In genomic region chr6:163177892-163178420, GRCh38 we compare ENCODE assay signal across 15 cellular contexts.
DNase-seq lines count a peak whose midpoint lies in the region; TF ChIP-seq lines count a peak whose summit lies in the region.
"Had no signal": no experiment of that assay in that cellular context is flagged by ENCODE, and none has a peak within 500 bp of the region (broad histone marks: within the 10 kb centered on the region; RNA-seq: fewer than 3 reads in every experiment).

No MANE protein-coding gene starts in this region.

- intact Hi-C loops in activated CD4-positive, alpha-beta memory T cell treated with anti-CD3 and anti-CD28 coated beads for 36 hours (cut with micrococcal nuclease) = no loop called here

- no peak overlapping the region for H2BK20ac ChIP-seq in H9 (ENCODE audit: low read depth, low read length, poor library complexity, severe bottlenecking)

- H2BK15ac ChIP-seq in H9 (ENCODE audit: low read depth, low read length) = peak overlapping the region; percentile 84; the same call in 1 of the 2 replicates

- H4K8ac ChIP-seq in H9 (replicated peaks; ENCODE audit: insufficient read length, low read depth, low read length) = no peak overlapping the region

- no peak overlapping the region for H2BK12ac ChIP-seq in H9 (ENCODE audit: insufficient read length, low read depth, low read length)

- H3K9me3 Mint-ChIP-seq in H9 = no peaks in the 10 kb centered on the region
- no peaks in the 10 kb centered on the region for H3K9me3 Mint-ChIP-seq in activated naive CD8-positive, alpha-beta T cell treated with anti-CD3 and anti-CD28 coated beads for 36 hours
- no peaks in the 10 kb centered on the region for H3K9me3 Mint-ChIP-seq in activated CD4-positive, alpha-beta memory T cell treated with anti-CD3 and anti-CD28 coated beads for 36 hours
- H3K9me3 Mint-ChIP-seq: CD4-positive, alpha-beta T cell; GM23338 had no signal

- no peak overlapping the region for H3K4me2 ChIP-seq in H9 (ENCODE audit: insufficient read depth, insufficient read length, low read length)
- H3K4me2 ChIP-seq: GM23338 had no signal

- H4K20me1 ChIP-seq in H9 (ENCODE audit: control insufficient read depth, insufficient read depth, insufficient read length) = no peaks in the 10 kb centered on the region

- no peak overlapping the region for H2BK5ac ChIP-seq in H9 (ENCODE audit: insufficient read length, low read length)

- H3K56ac ChIP-seq in H9 (ENCODE audit: insufficient read length, low read depth, low read length) = no peak overlapping the region

- H3K23me2 ChIP-seq in H9 (ENCODE audit: insufficient read length, low read depth, low read length, poor library complexity, severe bottlenecking) = no peaks in the 10 kb centered on the region

- H4K5ac ChIP-seq in H9 (ENCODE audit: insufficient read length, low read depth, low read length) = no peak overlapping the region

- no peaks in the 10 kb centered on the region for H3K9me3 ChIP-seq in H9 (ENCODE audit: control insufficient read depth, low read depth, low read length)
- H3K9me3 ChIP-seq: HAP-1 had no signal

- no peak overlapping the region for H2AFZ ChIP-seq in H9 (ENCODE audit: low read length)
- H2AFZ ChIP-seq: GM23338 had no signal

- peaks cover 24 to 30% of the 10 kb centered on the region in 2 experiments for H3K4me1 Mint-ChIP-seq in H9
- no peaks in the 10 kb centered on the region for H3K4me1 Mint-ChIP-seq in activated naive CD8-positive, alpha-beta T cell treated with anti-CD3 and anti-CD28 coated beads for 36 hours
- no peaks in the 10 kb centered on the region for H3K4me1 Mint-ChIP-seq in activated CD4-positive, alpha-beta memory T cell treated with anti-CD3 and anti-CD28 coated beads for 36 hours (ENCODE audit: low read depth)
- H3K4me1 Mint-ChIP-seq: B cell had no signal

- CTCF ChIA-PET in activated CD4-positive, alpha-beta memory T cell treated with anti-CD3 and anti-CD28 coated beads for 36 hours (lab: Charles Lee) = interaction anchor here (1.0 kb wide), 1 partner anchor 10 kb away, joined by 3 read pairs; no protein-coding TSS in a partner anchor

- H4K91ac ChIP-seq in H9 (ENCODE audit: insufficient read length, low read depth, low read length) = no peak overlapping the region

- no peak overlapping the region for H2BK120ac ChIP-seq in H9 (ENCODE audit: low read depth, low read length, poor library complexity, severe bottlenecking)

- no peak overlapping the region for H3K9ac ChIP-seq in H9 (ENCODE audit: extremely low read depth, insufficient read length, low read length)

- H3K36me3 Mint-ChIP-seq in H9 (ENCODE audit: insufficient read depth in 1 of 3, low read depth in 3 of 3) = no peaks in the 10 kb centered on the region
- H3K36me3 Mint-ChIP-seq in activated naive CD8-positive, alpha-beta T cell treated with anti-CD3 and anti-CD28 coated beads for 36 hours = no peaks in the 10 kb centered on the region
- no peaks in the 10 kb centered on the region for H3K36me3 Mint-ChIP-seq in activated CD4-positive, alpha-beta memory T cell treated with anti-CD3 and anti-CD28 coated beads for 36 hours

- H3K27me3 ChIP-seq in H9 (ENCODE audit: insufficient read depth, low read length) = no peaks in the 10 kb centered on the region

- no peak overlapping the region for H3K4ac ChIP-seq in H9 (ENCODE audit: low read depth, low read length)

- DNase-seq in H9 (no peak), medulla oblongata (ENCODE audit: extremely low spot score) (peak; percentile 67), substantia nigra (lab: John Stamatoyannopoulos, UW) (peak in 3 of 49 donors; percentile 33 to 44 (median 36)), NCI-H187 (lab: John Stamatoyannopoulos, UW) (no peak)
- DNase-seq in activated naive CD8-positive, alpha-beta T cell treated with anti-CD3 and anti-CD28 coated beads for 36 hours = no peak
- DNase-seq in stimulated activated CD4-positive, alpha-beta T cell treated with anti-CD3 and anti-CD28 coated beads, Interleukin-4, amount 100 ng/mL, for 24 hours = no peak
- DNase-seq in activated CD4-positive, alpha-beta memory T cell treated with anti-CD3 and anti-CD28 coated beads for 36 hours = no peak
- DNase-seq: ACHN; C1 segment of cervical spinal cord; CD4-positive, alpha-beta T cell; DMS79 had no signal

- H3K23ac ChIP-seq in H9 (ENCODE audit: insufficient read length, low read depth, low read length) = no peak overlapping the region

- peaks cover 6% of the 10 kb centered on the region; the same call in 1 of the 2 replicates for H3K27me3 Mint-ChIP-seq in H9 (ENCODE audit: low read depth)
- peaks cover 15% of the 10 kb centered on the region for H3K27me3 Mint-ChIP-seq in activated naive CD8-positive, alpha-beta T cell treated with anti-CD3 and anti-CD28 coated beads for 36 hours
- H3K27me3 Mint-ChIP-seq in activated CD4-positive, alpha-beta memory T cell treated with anti-CD3 and anti-CD28 coated beads for 36 hours = peaks cover 7% of the 10 kb centered on the region

- no peaks in the 10 kb centered on the region for H3K4me1 ChIP-seq in H9 (ENCODE audit: insufficient read depth, low read length)

- no peak overlapping the region for H3T11ph ChIP-seq in H9 (ENCODE audit: low read length)

- no peak overlapping the region for H3K27ac Mint-ChIP-seq in H9
- no peak overlapping the region for H3K27ac Mint-ChIP-seq in activated naive CD8-positive, alpha-beta T cell treated with anti-CD3 and anti-CD28 coated beads for 36 hours
- no peak overlapping the region for H3K27ac Mint-ChIP-seq in activated CD4-positive, alpha-beta memory T cell treated with anti-CD3 and anti-CD28 coated beads for 36 hours
- H3K27ac Mint-ChIP-seq: B cell; CD4-positive, alpha-beta T cell; GM23338 had no signal

- H3K14ac ChIP-seq in H9 (ENCODE audit: insufficient read depth, low read length) = peak overlapping the region; percentile 39; the same call in 1 of the 2 replicates

- no peak overlapping the region for H3K27ac ChIP-seq in H9 (ENCODE audit: insufficient read length, low read depth, low read length)
- H3K27ac ChIP-seq in cingulate gyrus (ENCODE audit: low read depth, low read length) = peak overlapping the region; percentile 63
- peak overlapping the region; percentile 97 for H3K27ac ChIP-seq in substantia nigra (ENCODE audit: low read depth, low read length, poor library complexity, severe bottlenecking)

- no peak overlapping the region for H2AK5ac ChIP-seq in H9 (ENCODE audit: insufficient read length, low read length)

- no peak for TF ChIP-seq CTCF in H9 (conservative IDR thresholded peaks at IDR 0.05)

- H3K79me2 ChIP-seq in H9 (ENCODE audit: insufficient read depth, low read length) = no peaks in the 10 kb centered on the region

- H3K4me3 Mint-ChIP-seq in H9 = no peak overlapping the region
- no peak overlapping the region for H3K4me3 Mint-ChIP-seq in activated naive CD8-positive, alpha-beta T cell treated with anti-CD3 and anti-CD28 coated beads for 36 hours
- H3K4me3 Mint-ChIP-seq in activated CD4-positive, alpha-beta memory T cell treated with anti-CD3 and anti-CD28 coated beads for 36 hours = no peak overlapping the region
- H3K4me3 Mint-ChIP-seq: B cell; CD4-positive, alpha-beta T cell; GM23338 had no signal

- POLR2A ChIA-PET in activated CD4-positive, alpha-beta memory T cell treated with anti-CD3 and anti-CD28 coated beads for 36 hours (lab: Charles Lee) = no interaction called here

- H3K79me1 ChIP-seq in H9 (ENCODE audit: insufficient read depth, low read depth, low read length, poor library complexity, severe bottlenecking) = no peaks in the 10 kb centered on the region

- no peak overlapping the region for H3K18ac ChIP-seq in H9 (ENCODE audit: insufficient read length, low read depth, low read length)

- WGBS in H9 (ENCODE audit: extremely low coverage, insufficient read length, low lambda C conversion rate) = no CpG with 5 or more reads among the region's 11 CpGs
